ENCODE assay signal across 8 cellular contexts in genomic region chr1:156480015-156480368, GRCh38. TPM values are rescaled to one million over a fixed set of nuclear protein-coding genes. Genes with fewer than 3 reads are reported as not detected.
DNase-seq lines count a peak whose midpoint lies in the region; ATAC-seq and TF ChIP-seq lines count a peak whose summit lies in the region.

No MANE protein-coding gene starts in this region.

- no peaks in the 10 kb centered on the region for H3K27me3 ChIP-seq in stomach smooth muscle (ENCODE audit: control insufficient read depth in 1 of 2, insufficient read depth in 2 of 2, low read length in 2 of 2)

- no peak overlapping the region for H3K4me3 ChIP-seq in fibroblast of mammary gland (ENCODE audit: control insufficient read depth, low read depth, low read length)
- H3K4me3 ChIP-seq in stomach smooth muscle (ENCODE audit: low read length in 2 of 2) = no peak overlapping the region

- peaks cover 59% of the 10 kb centered on the region for H3K36me3 Mint-ChIP-seq in activated CD4-positive, alpha-beta T cell treated with anti-CD3 and anti-CD28 coated beads, Interleukin-2, amount 10 ng/mL, durations not matched to agents 7 days and 5 days (ENCODE audit: low read depth)

- H3K27ac Mint-ChIP-seq in activated CD4-positive, alpha-beta T cell treated with anti-CD3 and anti-CD28 coated beads, Interleukin-2, amount 10 ng/mL, durations not matched to agents 7 days and 5 days = peak overlapping the region; percentile 22

- peaks cover 60 to 78% of the 10 kb centered on the region in 2 donors for H3K36me3 ChIP-seq in stomach smooth muscle (ENCODE audit: control insufficient read depth in 2 of 2, insufficient read depth in 2 of 2, low read length in 2 of 2)

- POLR2A ChIA-PET in activated CD4-positive, alpha-beta T cell treated with anti-CD3 and anti-CD28 coated beads, Interleukin-2, amount 10 ng/mL, durations not matched to agents 7 days and 5 days (lab: Charles Lee) = interaction anchor here (1.7 kb wide), 1 partner anchor 21 kb away, joined by 7 read pairs; the partner anchor contains the start of gene MEF2D
- POLR2A ChIA-PET in RWPE1 (lab: Yijun Ruan, JAX; ENCODE audit: low non-redundant PET) = no interaction called here

- no peaks in the 10 kb centered on the region for H3K9me3 Mint-ChIP-seq in activated CD4-positive, alpha-beta T cell treated with anti-CD3 and anti-CD28 coated beads, Interleukin-2, amount 10 ng/mL, durations not matched to agents 7 days and 5 days

- H3K27ac ChIP-seq in RWPE1 = peak overlapping the region; percentile 8; the same call in 1 of the 2 replicates
- H3K27ac ChIP-seq in stomach smooth muscle (ENCODE audit: low read length) = peak overlapping the region; percentile 58

- peaks cover 35% of the 10 kb centered on the region for H3K4me1 Mint-ChIP-seq in activated CD4-positive, alpha-beta T cell treated with anti-CD3 and anti-CD28 coated beads, Interleukin-2, amount 10 ng/mL, durations not matched to agents 7 days and 5 days

- peak overlapping the region in 1 of 2 donors; percentile 21 for H3K9ac ChIP-seq in stomach smooth muscle (ENCODE audit: low read length in 2 of 2)

- H3K9me3 ChIP-seq in stomach smooth muscle (ENCODE audit: control insufficient read depth in 2 of 2, low read length in 2 of 2) = no peaks in the 10 kb centered on the region

- no peak for TF ChIP-seq CTCF in RWPE1 (conservative IDR thresholded peaks at IDR 0.05; ENCODE audit: low read depth)
- TF ChIP-seq CTCF in fibroblast of mammary gland (conservative IDR thresholded peaks at IDR 0.05; ENCODE audit: control insufficient read depth, insufficient read depth, low read depth, low read length) = peak; percentile 19

- DNase-seq in activated CD4-positive, alpha-beta T cell treated with anti-CD3 and anti-CD28 coated beads, Interleukin-2, amount 10 ng/mL, durations not matched to agents 7 days and 5 days = no peak
- no peak for DNase-seq in activated CD4-positive, alpha-beta T cell treated with anti-CD3 and anti-CD28 coated beads for 4 hours
- DNase-seq in RWPE1 (ENCODE audit: low spot score) (no peak), fibroblast of mammary gland (ENCODE audit: low read depth) (no peak)

- CTCF ChIA-PET in activated CD4-positive, alpha-beta T cell treated with anti-CD3 and anti-CD28 coated beads, Interleukin-2, amount 10 ng/mL, durations not matched to agents 7 days and 5 days (lab: Charles Lee) = interaction anchor here (0.6 to 5.3 kb wide), 25 partner anchors 9 to 257 kb away, joined by 3 to 46 read pairs (median 4); partner anchors contain the start of genes MEF2D and NAXE
- CTCF ChIA-PET in RWPE1 (lab: Yijun Ruan, JAX) = interaction anchor here (0.6 kb wide), 2 partner anchors 19 to 68 kb away, joined by 3 to 5 read pairs; no protein-coding TSS in a partner anchor

- no peaks in the 10 kb centered on the region for H3K27me3 Mint-ChIP-seq in activated CD4-positive, alpha-beta T cell treated with anti-CD3 and anti-CD28 coated beads, Interleukin-2, amount 10 ng/mL, durations not matched to agents 7 days and 5 days

- no peak overlapping the region for H3K4me3 Mint-ChIP-seq in activated CD4-positive, alpha-beta T cell treated with anti-CD3 and anti-CD28 coated beads, Interleukin-2, amount 10 ng/mL, durations not matched to agents 7 days and 5 days

- H3K4me1 ChIP-seq in stomach smooth muscle (ENCODE audit: control insufficient read depth, insufficient read depth, low read length) = peaks cover 91% of the 10 kb centered on the region

- ATAC-seq in GM18498 (IDR thresholded peaks at IDR 0.05; ENCODE audit: unreplicated experiment) (no peak), HG02970 (IDR thresholded peaks at IDR 0.05; ENCODE audit: low FRiP score, unreplicated experiment) (no peak), HG03045 (IDR thresholded peaks at IDR 0.05; ENCODE audit: unreplicated experiment) (no peak)

RNA-seq across cellular contexts. Expression of gene MEF2D, which starts 20.6 kb away (rescaled TPM):
- 10 to 100 TPM; 34.0 to 39.4 TPM for total RNA-seq in activated CD4-positive, alpha-beta T cell treated with anti-CD3 and anti-CD28 coated beads, Interleukin-2, amount 10 ng/mL, durations not matched to agents 7 days and 5 days
